Comparison of ENCODE assay signal across 9 cellular contexts in genomic region chr7:128724743-128725142, GRCh38. TPM values are rescaled to one million over a fixed set of nuclear protein-coding genes. Genes with fewer than 3 reads are reported as not detected.
"Had no signal": no experiment of that assay in that cellular context is flagged by ENCODE, and none has a peak within 500 bp of the region (broad histone marks: within the 10 kb centered on the region; RNA-seq: fewer than 3 reads in every experiment).

No MANE protein-coding gene starts in this region.

- H3K4me2 ChIP-seq: GM23338 had no signal

- H2AFZ ChIP-seq: GM23338 had no signal

- H3K4me3 ChIP-seq: GM23338 had no signal

- FAIRE-seq: H1, H54, HTR-8/SVneo had no signal

- DNase-seq: H9, HCEC 1CT, KG1 had no signal

- ATAC-seq: GM23338 had no signal

RNA-seq across cellular contexts. Expression of gene OPN1SW, which starts 50.9 kb away (rescaled TPM):
- total RNA-seq: GM23338, H1, H9, HT-29 had no signal
- polyA plus RNA-seq: H1, IgD-negative memory B cell had no signal

RNA-seq across cellular contexts. Expression of gene GARIN1A, which starts 52.7 kb away (rescaled TPM):
- total RNA-seq: GM23338 had no signal
- polyA plus RNA-seq: H1 had no signal
